ENCODE assay signal across 31 cellular contexts in genomic region chr4:153741529-153741928, GRCh38. TPM values are rescaled to one million over a fixed set of nuclear protein-coding genes. Genes with fewer than 3 reads are reported as not detected.
"Had no signal": no experiment of that assay in that cellular context is flagged by ENCODE, and none has a peak within 500 bp of the region (broad histone marks: within the 10 kb centered on the region; RNA-seq: fewer than 3 reads in every experiment).

No MANE protein-coding gene starts in this region.

- H3K36me3 ChIP-seq: colonic mucosa, esophagus muscularis mucosa, gastroesophageal sphincter, heart left ventricle, neutrophil, right atrium auricular region, sigmoid colon, tibial artery had no signal

- ATAC-seq: foreskin keratinocyte; gastroesophageal sphincter; heart left ventricle; left lobe of liver; mucosa of descending colon; natural killer cell treated with Interleukin-12 subunit alpha and Interleukin-12 subunit beta and Interleukin-15 and Interleukin-18, amount 100 ng/mL, for 72 hours; stimulated activated memory B cell treated with anti-CD40 and anti-IgM and Interleukin-4, amounts not matched to agents 10 μg/mL and 1 μg/mL and 100 μg/mL, for 72 hours; stimulated activated naive CD8-positive, alpha-beta T cell treated with anti-CD3 and anti-CD28 coated beads, Interleukin-15, Interleukin-2, amounts not matched to agents 100 U/mL and 50 U/mL, for 24 hours had no signal

- H3K4me1 ChIP-seq: colonic mucosa, esophagus muscularis mucosa, gastroesophageal sphincter, parathyroid adenoma, right atrium auricular region, sigmoid colon, testis, tibial artery had no signal

- H3K9me3 ChIP-seq: colonic mucosa, neutrophil, testis had no signal

- DNase-seq: colonic mucosa; dermis blood vessel endothelial cell; effector memory CD4-positive, alpha-beta T cell; foreskin keratinocyte; heart left ventricle; kidney; mesenchymal stem cell; mucosa of descending colon; naive B cell; sigmoid colon; stimulated activated CD4-positive, alpha-beta T cell treated with anti-CD3 and anti-CD28 coated beads, Interleukin-2, amount 100 ng/mL, for 24 hours; stimulated activated CD4-positive, alpha-beta T cell treated with anti-CD3 and anti-CD28 coated beads, Interleukin-4, amount 100 ng/mL, for 24 hours; stimulated activated naive CD8-positive, alpha-beta T cell treated with anti-CD3 and anti-CD28 coated beads, Interleukin-15, Interleukin-2, amounts not matched to agents 100 U/mL and 50 U/mL, for 24 hours; substantia nigra; testis; tibial artery had no signal

- H3K27ac ChIP-seq: colonic mucosa, esophagus muscularis mucosa, foreskin keratinocyte, gastroesophageal sphincter, hepatocyte, neutrophil, parathyroid adenoma, right atrium auricular region, sigmoid colon, testis, tibial artery had no signal

- H3K4me3 ChIP-seq: colonic mucosa, esophagus muscularis mucosa, gastroesophageal sphincter, heart left ventricle, hepatocyte, mucosa of descending colon, right atrium auricular region, sigmoid colon, testis, tibial artery had no signal

- H3K27me3 ChIP-seq: colonic mucosa, esophagus muscularis mucosa, foreskin keratinocyte, gastroesophageal sphincter, heart left ventricle, hepatocyte, neutrophil, right atrium auricular region, sigmoid colon, testis, tibial artery had no signal

RNA-seq across cellular contexts. Expression of gene RNF175, which starts 18.3 kb away (rescaled TPM):
- total RNA-seq: dermis blood vessel endothelial cell; endothelial cell of umbilical vein; fibroblast of lung; left lobe of liver; natural killer cell treated with Interleukin-12 subunit alpha and Interleukin-12 subunit beta and Interleukin-15 and Interleukin-18, amount 100 ng/mL, for 72 hours; skeletal muscle tissue had no signal

RNA-seq across cellular contexts. Expression of gene SFRP2, which starts 47.4 kb away (rescaled TPM):
- total RNA-seq: dermis blood vessel endothelial cell; endothelial cell of umbilical vein; epithelial cell of proximal tubule; foreskin keratinocyte; lung microvascular endothelial cell; natural killer cell treated with Interleukin-12 subunit alpha and Interleukin-12 subunit beta and Interleukin-15 and Interleukin-18, amount 100 ng/mL, for 72 hours; osteoblast had no signal
